ENCODE assay signal across 1 cellular context in genomic region chr11:62805991-62806441, GRCh38.
TF ChIP-seq lines count a peak whose summit lies in the region.

No MANE protein-coding gene starts in this region.

TF ChIP-seq in IMR-90, 13 proteins besides CTCF, POLR2A, EP300 and RAD21 (continued from another document):
- TF ChIP-seq CEBPB (IDR thresholded peaks at IDR 0.05; ENCODE audit: low read depth, low read length), result no peak
- no peak for TF ChIP-seq MAFK (IDR thresholded peaks at IDR 0.05; ENCODE audit: low read depth, low read length)
- TF ChIP-seq ELK1 (IDR thresholded peaks at IDR 0.05; ENCODE audit: borderline replicate concordance, low read depth, low read length), result no peak
- no peak for TF ChIP-seq SMC3 (IDR thresholded peaks at IDR 0.05; ENCODE audit: low read depth, low read length)
- no peak for TF ChIP-seq NFE2L2 (IDR thresholded peaks at IDR 0.05; ENCODE audit: low read depth, low read length)
- TF ChIP-seq MAZ (IDR thresholded peaks at IDR 0.05; ENCODE audit: borderline replicate concordance, low read depth, low read length), result no peak
- no peak for TF ChIP-seq CHD1 (IDR thresholded peaks at IDR 0.05; ENCODE audit: low read depth, low read length)
